10 cellular contexts compared by ENCODE assay signal in the genomic region with DNA sequence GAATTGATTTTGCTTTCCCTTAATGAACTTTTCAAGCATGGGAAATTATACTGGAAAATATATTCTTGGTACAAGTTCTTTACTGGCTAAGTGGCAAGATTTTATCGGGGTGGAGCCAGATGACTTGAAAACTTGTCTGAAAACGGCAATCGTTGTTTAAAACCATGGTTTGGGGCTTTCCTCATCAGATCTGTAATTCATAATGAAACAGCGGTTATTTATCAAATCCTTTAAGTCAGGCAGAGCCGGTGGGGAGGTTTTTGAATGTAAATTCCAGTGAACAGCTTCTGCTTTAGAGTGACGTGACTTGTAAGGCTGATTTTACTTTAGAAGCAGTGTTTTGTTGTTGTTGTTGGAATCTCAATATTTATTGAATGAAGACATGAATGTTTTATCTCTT. TPM values are rescaled to one million over a fixed set of nuclear protein-coding genes. Genes with fewer than 3 reads are reported as not detected.
DNase-seq lines count a peak whose midpoint lies in the region; ATAC-seq, FAIRE-seq and TF ChIP-seq lines count a peak whose summit lies in the region.
"Had no signal": no experiment of that assay in that cellular context is flagged by ENCODE, and none has a peak within 500 bp of the region (broad histone marks: within the 10 kb centered on the region; RNA-seq: fewer than 3 reads in every experiment).

No MANE protein-coding gene starts in this region.

- no peaks in the 10 kb centered on the region for H3K27me3 Mint-ChIP-seq in activated naive CD8-positive, alpha-beta T cell treated with anti-CD3 and anti-CD28 coated beads for 36 hours
- no peaks in the 10 kb centered on the region for H3K27me3 Mint-ChIP-seq in stimulated activated naive B cell treated with anti-CD40 and anti-IgM and Interleukin-4, amounts not matched to agents 10 μg/mL and 1 μg/mL and 100 μg/mL, for 72 hours

- H3K4me2 ChIP-seq in HepG2 (ENCODE audit: low read depth, low read length) (peak overlapping the region; percentile 94), KMS-11 (peak overlapping the region; percentile 100), osteoblast (ENCODE audit: insufficient read depth, low read length) (no peak overlapping the region)

- no peak for TF ChIP-seq CTCF in HepG2 (CRISPR knock-in tag; IDR thresholded peaks at IDR 0.05)
- TF ChIP-seq CTCF in right lobe of liver (IDR thresholded peaks at IDR 0.05), result no peak
- TF ChIP-seq CTCF in KMS-11 (conservative IDR thresholded peaks at IDR 0.05; ENCODE audit: low read depth, low read length), result no peak
- no peak for TF ChIP-seq CTCF in osteoblast (IDR thresholded peaks at IDR 0.05; ENCODE audit: extremely low read depth, low read depth, low read length)

- H2AFZ ChIP-seq in HepG2 (ENCODE audit: low read length) (no peak overlapping the region), KMS-11 (ENCODE audit: low read depth) (no peak overlapping the region), osteoblast (ENCODE audit: low read length) (no peak overlapping the region)

- no peak for ATAC-seq in HepG2
- no peak for ATAC-seq in right lobe of liver
- no peak for ATAC-seq in stimulated activated naive B cell treated with anti-CD40 and anti-IgM and Interleukin-4, amounts not matched to agents 10 μg/mL and 1 μg/mL and 100 μg/mL, for 72 hours (replicated peaks)
- no peak for ATAC-seq in GM21381 (IDR thresholded peaks at IDR 0.05; ENCODE audit: unreplicated experiment)

- POLR2A ChIA-PET in HepG2 (lab: Yijun Ruan, JAX), result interaction anchor here (1.0 to 1.5 kb wide), 3 partner anchors 58 to 471 kb away, joined by 4 to 5 read pairs (median 4); a partner anchor contains a TSS

- TF ChIP-seq EP300 in HepG2 (IDR thresholded peaks at IDR 0.05; ENCODE audit: low read depth in 2 of 2, low read length in 2 of 2) (no peak), HepG2 (CRISPR knock-in tag; IDR thresholded peaks at IDR 0.05; ENCODE audit: borderline replicate concordance) (no peak)

- peak overlapping the region; percentile 66 for H3K9ac ChIP-seq in HepG2 (ENCODE audit: insufficient read depth, low read depth, low read length)
- peak overlapping the region; percentile 95 for H3K9ac ChIP-seq in KMS-11

- H3K27me3 ChIP-seq in HepG2 (ENCODE audit: control insufficient read depth in 1 of 2, insufficient read depth in 2 of 2, low read length in 2 of 2) (no peaks in the 10 kb centered on the region; a peak in 1 of 5 replicates), right lobe of liver (no peaks in the 10 kb centered on the region), KMS-11 (ENCODE audit: insufficient read depth, low read depth) (no peaks in the 10 kb centered on the region), osteoblast (ENCODE audit: insufficient read depth, low read length) (peaks cover 9% of the 10 kb centered on the region)

- 0 out of 5 replicates have a peak, but pooled peaks cover 0 to under 1% of the 10 kb centered on the region in 2 experiments for H3K36me3 ChIP-seq in HepG2 (replicated peaks in 1 of 2; ENCODE audit: control insufficient read depth in 1 of 2, insufficient read depth in 2 of 2, low read length in 2 of 2)
- no peaks in the 10 kb centered on the region for H3K36me3 ChIP-seq in right lobe of liver
- H3K36me3 ChIP-seq in KMS-11 (ENCODE audit: insufficient read depth), result no peaks in the 10 kb centered on the region; the same call in 1 of the 2 replicates
- H3K36me3 ChIP-seq in osteoblast (ENCODE audit: insufficient read depth, low read length), result no peaks in the 10 kb centered on the region

- H4K20me1 ChIP-seq in HepG2 (ENCODE audit: insufficient read depth, low read length) (no peaks in the 10 kb centered on the region; the same call in 1 of the 2 replicates), KMS-11 (ENCODE audit: insufficient read depth) (peaks cover 24% of the 10 kb centered on the region), osteoblast (ENCODE audit: insufficient read depth, low read length) (no peaks in the 10 kb centered on the region)

- no peaks in the 10 kb centered on the region for H3K9me3 ChIP-seq in HepG2 (ENCODE audit: low read length)
- H3K9me3 ChIP-seq in right lobe of liver, result no peaks in the 10 kb centered on the region
- H3K9me3 ChIP-seq in osteoblast (ENCODE audit: low read depth, low read length), result no peaks in the 10 kb centered on the region

- intact Hi-C loops in HepG2 (cut with micrococcal nuclease; ENCODE audit: unreplicated experiment), result loop anchor here (1.0 to 2.0 kb wide), 2 partner anchors 17 to 217 kb away; a partner anchor contains a TSS
- intact Hi-C loops in right lobe of liver (cut with DNase I), result no loop called here

- no peak for TF ChIP-seq RAD21 in HepG2 (CRISPR knock-in tag; IDR thresholded peaks at IDR 0.05)

- H3K4me3 Mint-ChIP-seq in activated naive CD8-positive, alpha-beta T cell treated with anti-CD3 and anti-CD28 coated beads for 36 hours, result no peak overlapping the region
- peak overlapping the region; percentile 35 to 96 for H3K4me3 Mint-ChIP-seq in stimulated activated naive B cell treated with anti-CD40 and anti-IgM and Interleukin-4, amounts not matched to agents 10 μg/mL and 1 μg/mL and 100 μg/mL, for 72 hours

- WGBS in HepG2 (ENCODE audit: low lambda C conversion rate), result 4% methylated on average over 6 of the region's 6 CpGs
- WGBS in right lobe of liver (ENCODE audit: insufficient coverage, low coverage, low lambda C conversion rate, missing lambda C conversion rate), result 40% methylated on average over 5 of the region's 6 CpGs

- peak overlapping the region; percentile 38 for H3K27ac Mint-ChIP-seq in activated naive CD8-positive, alpha-beta T cell treated with anti-CD3 and anti-CD28 coated beads for 36 hours
- H3K27ac Mint-ChIP-seq in stimulated activated naive B cell treated with anti-CD40 and anti-IgM and Interleukin-4, amounts not matched to agents 10 μg/mL and 1 μg/mL and 100 μg/mL, for 72 hours, result peak overlapping the region; percentile 81

- H3K4me1 Mint-ChIP-seq in activated naive CD8-positive, alpha-beta T cell treated with anti-CD3 and anti-CD28 coated beads for 36 hours, result peaks cover 43% of the 10 kb centered on the region
- H3K4me1 Mint-ChIP-seq in stimulated activated naive B cell treated with anti-CD40 and anti-IgM and Interleukin-4, amounts not matched to agents 10 μg/mL and 1 μg/mL and 100 μg/mL, for 72 hours, result peaks cover 30 to 61% of the 10 kb centered on the region in 2 donors

- CTCF ChIA-PET in HepG2 (lab: Yijun Ruan, JAX; ENCODE audit: low intra/inter-chr PET ratio, low total read pairs), result no interaction called here

- H3K9me3 Mint-ChIP-seq in activated naive CD8-positive, alpha-beta T cell treated with anti-CD3 and anti-CD28 coated beads for 36 hours, result no peaks in the 10 kb centered on the region
- peaks cover 0 to 2% of the 10 kb centered on the region in 2 donors for H3K9me3 Mint-ChIP-seq in stimulated activated naive B cell treated with anti-CD40 and anti-IgM and Interleukin-4, amounts not matched to agents 10 μg/mL and 1 μg/mL and 100 μg/mL, for 72 hours

- in situ Hi-C loops in HepG2 (cut with HindIII; ENCODE audit: extremely low pct_ligation_motif_present, low pct_unique_long_range_greater_than_20kb), result no loop called here

- H3K4me1 ChIP-seq in HepG2 (ENCODE audit: insufficient read depth, low read length) (peaks cover 39% of the 10 kb centered on the region), right lobe of liver (peaks cover 0 to 40% (median 6%) of the 10 kb centered on the region in 4 donors), KMS-11 (ENCODE audit: low read depth, poor library complexity, severe bottlenecking) (peaks cover 65% of the 10 kb centered on the region), osteoblast (ENCODE audit: insufficient read depth, low read length) (peaks cover 8% of the 10 kb centered on the region)

- peak; percentile 44 for FAIRE-seq in HepG2 (lab: Jason Lieb, UNC)
- FAIRE-seq: TTC549 had no signal

- H3K27ac ChIP-seq in HepG2 (ENCODE audit: extremely low read length, insufficient read depth, low read length) (peak overlapping the region; percentile 83), right lobe of liver (peak overlapping the region in 1 of 3 donors; percentile 44), KMS-11 (peak overlapping the region; percentile 89), osteoblast (ENCODE audit: low read depth, low read length) (no peak overlapping the region)

- H3K79me2 ChIP-seq in HepG2 (ENCODE audit: insufficient read depth, low read length) (peaks cover 61% of the 10 kb centered on the region), KMS-11 (ENCODE audit: insufficient read depth, low read depth) (peaks cover 77% of the 10 kb centered on the region), osteoblast (ENCODE audit: insufficient read depth, low read length) (peaks cover 7% of the 10 kb centered on the region)

- H3K4me3 ChIP-seq in HepG2 (replicated peaks in 1 of 3; ENCODE audit: insufficient read depth in 1 of 3, low read depth in 2 of 3, low read length in 3 of 3) (peak overlapping the region; percentile 50 to 61 (median 60)), right lobe of liver (no peak overlapping the region), KMS-11 (IDR thresholded peaks at IDR 0.05; ENCODE audit: insufficient read depth, low read depth, low read length) (no peak overlapping the region), osteoblast (ENCODE audit: insufficient read depth, low read length) (no peak overlapping the region)
- H3K4me3 ChIP-seq: skin epidermis had no signal

- H3K36me3 Mint-ChIP-seq in activated naive CD8-positive, alpha-beta T cell treated with anti-CD3 and anti-CD28 coated beads for 36 hours, result peaks cover 5% of the 10 kb centered on the region
- H3K36me3 Mint-ChIP-seq in stimulated activated naive B cell treated with anti-CD40 and anti-IgM and Interleukin-4, amounts not matched to agents 10 μg/mL and 1 μg/mL and 100 μg/mL, for 72 hours, result peaks cover 4 to 13% of the 10 kb centered on the region in 2 donors

- TSS peak; percentile 41 for BruUV-seq in HepG2 (replicated peaks; lab: Mats Ljungman, UMichigan)

- TF ChIP-seq POLR2A in HepG2 (IDR thresholded peaks at IDR 0.05; ENCODE audit: insufficient read depth in 1 of 2, low read depth in 2 of 2, low read length in 2 of 2) (no peak), right lobe of liver (IDR thresholded peaks at IDR 0.05) (no peak)

- no peak for DNase-seq in HepG2 (ENCODE audit: low spot score)
- DNase-seq in right lobe of liver, result no peak
- DNase-seq in activated naive CD8-positive, alpha-beta T cell treated with anti-CD3 and anti-CD28 coated beads for 36 hours, result no peak
- DNase-seq in stimulated activated naive B cell treated with anti-CD40 and anti-IgM and Interleukin-4, amounts not matched to agents 10 μg/mL and 1 μg/mL and 100 μg/mL, for 72 hours, result no peak
- DNase-seq in OCI-M2 (lab: John Stamatoyannopoulos, UW; ENCODE audit: unreplicated experiment), result no peak
- no peak for DNase-seq in osteoblast (ENCODE audit: insufficient read length, low spot score, missing footprints)

RNA-seq across cellular contexts. Expression of a gene that starts 2.6 kb away (rescaled TPM):
- total RNA-seq in HepG2 (2016; rRNA removed; fragmentation: Illumina TruSeq; extraction: Trizol) (211 and 297 TPM in 2 replicates), right lobe of liver (100 to 1,000 TPM in 1 of 6 experiments, 10 to 100 TPM in 5; 46.7 to 104 (median 85.3) TPM), osteoblast (10.1 and 10.6 TPM in 2 replicates)
- 258 and 292 TPM in 2 replicates for total RNA-seq in HepG2 (2016; cell fraction: cytosol; rRNA removed; fragmentation: Illumina TruSeq; extraction: Trizol; ENCODE audit: low read depth)
- 217 and 309 TPM in 2 replicates for total RNA-seq in HepG2 (2016; cell fraction: insoluble cytoplasmic fraction; rRNA removed; fragmentation: Illumina TruSeq; extraction: Trizol)
- 238 and 248 TPM in 2 replicates for total RNA-seq in HepG2 (2016; cell fraction: membrane; rRNA removed; fragmentation: Illumina TruSeq; extraction: Trizol)
- total RNA-seq in HepG2 (2016; cell fraction: nucleus; rRNA removed; fragmentation: Illumina TruSeq; extraction: Trizol), result 207 and 249 TPM in 2 replicates
- 59.2 and 71.9 TPM in 2 replicates for polyA plus RNA-seq in HepG2 (2011; rRNA removed)
- polyA plus RNA-seq in HepG2 (2011; cell fraction: cytosol; rRNA removed), result 66.6 and 92.7 TPM in 2 replicates
- 18.0 and 26.4 TPM in 2 replicates for polyA plus RNA-seq in HepG2 (2011; cell fraction: nucleus; rRNA removed)
- polyA plus RNA-seq in HepG2 (2012), result 158 and 241 TPM in 2 replicates
- 266 and 357 TPM in 2 replicates for polyA plus RNA-seq in HepG2 (2016; cell fraction: cytosol; fragmentation: Illumina TruSeq; extraction: Trizol; ENCODE audit: low read depth)
- 190 and 205 TPM in 2 replicates for polyA plus RNA-seq in HepG2 (2016; cell fraction: insoluble cytoplasmic fraction; fragmentation: Illumina TruSeq; extraction: Trizol; ENCODE audit: low read depth)
- polyA plus RNA-seq in HepG2 (2016; cell fraction: membrane; fragmentation: Illumina TruSeq; extraction: Trizol; ENCODE audit: low read depth), result 188 and 231 TPM in 2 replicates
- 302 and 338 TPM in 2 replicates for polyA plus RNA-seq in HepG2 (2016; cell fraction: nucleus; fragmentation: Illumina TruSeq; extraction: Trizol; ENCODE audit: insufficient read depth, low read depth)
- polyA minus RNA-seq in HepG2 (2011; rRNA and poly(A)+ RNA removed; ENCODE audit: low replicate concordance), result 10.4 and 21.3 TPM in 2 replicates
- 23.8 and 24.0 TPM in 2 replicates for polyA minus RNA-seq in HepG2 (2011; cell fraction: cytosol; rRNA and poly(A)+ RNA removed)
- polyA minus RNA-seq in HepG2 (2011; cell fraction: nucleus; rRNA and poly(A)+ RNA removed), result 25.4 and 28.5 TPM in 2 replicates
- total RNA-seq in activated naive CD8-positive, alpha-beta T cell treated with anti-CD3 and anti-CD28 coated beads for 36 hours, result 10 to 100 TPM; 56.8 to 57.8 TPM

Comparison
In these comparisons a context has a peak if more than half of its experiments do, and no peak if none do; other contexts are left out.
1. H3K4me3 ChIP-seq: peak in HepG2 (3 of 3); none in right lobe of liver (0 of 3), KMS-11 (single experiment) and osteoblast (single experiment).